In the genomic region with DNA sequence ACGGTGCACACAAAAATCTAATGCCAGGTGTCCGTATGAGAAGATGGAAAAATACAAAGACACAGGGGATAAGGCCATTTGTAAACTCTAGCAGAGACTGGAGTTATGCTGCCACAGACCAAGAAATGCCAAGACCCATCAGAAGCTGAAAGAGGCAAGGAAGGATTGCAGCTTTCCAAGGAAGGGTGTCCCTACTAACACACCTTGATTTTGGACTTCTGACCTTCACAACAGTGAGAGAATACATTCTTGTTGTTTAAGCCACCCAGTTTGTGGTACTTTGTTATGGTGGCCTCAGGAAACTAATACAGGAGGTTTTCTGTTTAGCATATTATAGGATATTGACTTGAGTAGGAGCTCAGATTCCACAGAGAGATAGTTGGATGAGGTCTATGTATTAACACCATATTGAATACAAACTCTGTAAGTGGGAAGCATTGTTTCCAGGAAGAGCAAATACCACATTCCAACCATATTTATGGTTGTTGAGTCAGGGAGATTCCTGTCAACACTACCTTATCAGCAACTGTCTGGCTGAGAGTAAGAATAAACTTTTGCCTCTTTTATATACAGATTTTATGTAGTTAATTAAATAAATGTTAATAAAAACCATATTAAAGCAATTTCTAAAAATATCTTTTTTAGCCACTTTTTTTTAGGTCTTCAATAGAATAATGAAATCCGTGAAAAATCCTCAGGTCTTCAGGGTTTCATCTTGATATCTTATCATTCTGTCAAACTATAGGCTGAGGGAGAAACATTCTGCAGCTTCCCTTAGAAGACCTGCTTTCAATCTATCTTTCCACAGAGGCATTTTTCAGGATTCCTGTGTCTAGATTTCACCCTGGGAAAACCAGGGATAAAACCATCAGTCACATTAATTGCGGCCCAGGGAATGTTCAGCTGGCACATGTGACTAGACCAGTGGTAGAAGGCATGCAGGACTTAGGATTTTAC, we compare ENCODE assay signal across 14 cellular contexts. TPM values are rescaled to one million over a fixed set of nuclear protein-coding genes. Genes with fewer than 3 reads are reported as not detected.
DNase-seq lines count a peak whose midpoint lies in the region; ATAC-seq and TF ChIP-seq lines count a peak whose summit lies in the region.
"Had no signal": no experiment of that assay in that cellular context is flagged by ENCODE, and none has a peak within 500 bp of the region (broad histone marks: within the 10 kb centered on the region; RNA-seq: fewer than 3 reads in every experiment).

No MANE protein-coding gene starts in this region.

- CTCF ChIA-PET in Caco-2 (lab: Charles Lee), result interaction anchor here (0.7 to 1.5 kb wide), 5 partner anchors 13 to 161 kb away, joined by 3 to 4 read pairs (median 3); no protein-coding TSS in a partner anchor

- peak overlapping the region; percentile 37 for H3K4me3 Mint-ChIP-seq in Caco-2 (ENCODE audit: unreplicated experiment)
- H3K4me3 Mint-ChIP-seq: activated CD4-positive, alpha-beta T cell treated with anti-CD3 and anti-CD28 coated beads, Interleukin-2, amount 10 ng/mL, durations not matched to agents 24 days and 14 days had no signal

- DNase-seq in Caco-2 (peak; percentile 49 to 71), LoVo (ENCODE audit: low spot score) (peak; percentile 36), cardiac fibroblast (ENCODE audit: low read depth in 2 of 2) (peak; percentile 67 to 85), lung microvascular endothelial cell (ENCODE audit: low read depth in 2 of 2) (peak; percentile 26 to 65), sciatic nerve (ENCODE audit: low spot score) (no peak), ecto neural progenitor cell (ENCODE audit: low spot score) (no peak), SKM-1 treated with dmso at 0.1 percent for 144 hours (lab: John Stamatoyannopoulos, UW; ENCODE audit: unreplicated experiment) (no peak)
- DNase-seq: activated CD4-positive, alpha-beta T cell treated with anti-CD3 and anti-CD28 coated beads, Interleukin-2, amount 10 ng/mL, durations not matched to agents 24 days and 14 days; heart left ventricle; NCI-H510A treated with DMSO at 0.1 percent for 48 hours; right lobe of liver; upper lobe of left lung had no signal

- intact Hi-C loops in Caco-2 (cut with micrococcal nuclease; ENCODE audit: unreplicated experiment) (loop anchor here (1.0 to 10.0 kb wide), 4 partner anchors 18 to 796 kb away; a partner anchor contains a TSS), sciatic nerve (cut with DNase I) (no loop called here)

- no peaks in the 10 kb centered on the region for H3K36me3 Mint-ChIP-seq in Caco-2 (ENCODE audit: insufficient read depth, unreplicated experiment)

- no peak for TF ChIP-seq CTCF in Caco-2 (IDR thresholded peaks at IDR 0.05; ENCODE audit: insufficient read depth in 1 of 2, low read depth in 1 of 2, low read length in 1 of 2, severe bottlenecking in 1 of 2, unreplicated experiment in 1 of 2)
- no peak for TF ChIP-seq CTCF in cardiac fibroblast (IDR thresholded peaks at IDR 0.05; ENCODE audit: low read depth, low read length)

- H3K27me3 ChIP-seq in Caco-2 (replicated peaks; ENCODE audit: control insufficient read depth, insufficient read depth, low read length), result no peaks in the 10 kb centered on the region
- H3K27me3 ChIP-seq: heart left ventricle, right lobe of liver, upper lobe of left lung had no signal

- no peaks in the 10 kb centered on the region for H3K27me3 Mint-ChIP-seq in Caco-2 (ENCODE audit: insufficient read depth, unreplicated experiment)
- H3K27me3 Mint-ChIP-seq: activated CD4-positive, alpha-beta T cell treated with anti-CD3 and anti-CD28 coated beads, Interleukin-2, amount 10 ng/mL, durations not matched to agents 24 days and 14 days had no signal

- H3K4me3 ChIP-seq in Caco-2 (ENCODE audit: low read depth, low read length) (no peak overlapping the region), cardiac fibroblast (replicated peaks in 1 of 2; ENCODE audit: low read depth in 2 of 2, low read length in 2 of 2) (no peak overlapping the region)
- H3K4me3 ChIP-seq: coronary artery, heart left ventricle, right lobe of liver, upper lobe of left lung had no signal

- peak overlapping the region; percentile 91 for H3K27ac Mint-ChIP-seq in Caco-2 (ENCODE audit: unreplicated experiment)
- H3K27ac Mint-ChIP-seq: activated CD4-positive, alpha-beta T cell treated with anti-CD3 and anti-CD28 coated beads, Interleukin-2, amount 10 ng/mL, durations not matched to agents 24 days and 14 days had no signal

- no peaks in the 10 kb centered on the region for H3K9me3 ChIP-seq in Caco-2
- H3K9me3 ChIP-seq: heart left ventricle, right lobe of liver, upper lobe of left lung had no signal

- no peaks in the 10 kb centered on the region for H3K36me3 ChIP-seq in Caco-2 (ENCODE audit: control insufficient read depth, insufficient read depth, low read length)
- H3K36me3 ChIP-seq: heart left ventricle, right lobe of liver, upper lobe of left lung had no signal

- BruUV-seq in Caco-2 (replicated peaks; lab: Mats Ljungman, UMichigan), result no TSS peak

- H3K4me1 Mint-ChIP-seq in Caco-2 (ENCODE audit: low read depth, unreplicated experiment), result peaks cover 20% of the 10 kb centered on the region
- H3K4me1 Mint-ChIP-seq: activated CD4-positive, alpha-beta T cell treated with anti-CD3 and anti-CD28 coated beads, Interleukin-2, amount 10 ng/mL, durations not matched to agents 24 days and 14 days had no signal

- POLR2A ChIA-PET in Caco-2 (lab: Charles Lee), result interaction anchor here (0.6 to 2.0 kb wide), 2 partner anchors 26 to 35 kb away, joined by 4 to 11 read pairs; a partner anchor contains a TSS

- ATAC-seq in sciatic nerve (no peak), GM18517 (IDR thresholded peaks at IDR 0.05; ENCODE audit: unreplicated experiment) (no peak)
- ATAC-seq: heart left ventricle had no signal

- peaks cover 21% of the 10 kb centered on the region for H3K4me1 ChIP-seq in Caco-2
- H3K4me1 ChIP-seq: right lobe of liver, upper lobe of left lung had no signal

- H3K9me3 Mint-ChIP-seq in Caco-2 (ENCODE audit: unreplicated experiment), result peaks cover 16% of the 10 kb centered on the region
- H3K9me3 Mint-ChIP-seq: activated CD4-positive, alpha-beta T cell treated with anti-CD3 and anti-CD28 coated beads, Interleukin-2, amount 10 ng/mL, durations not matched to agents 24 days and 14 days had no signal

RNA-seq across cellular contexts. Expression of a gene that starts 35.4 kb away (rescaled TPM):
- total RNA-seq in Caco-2 (2022) (42.8 and 44.6 TPM in 2 replicates), lung microvascular endothelial cell (1.4 and 5.7 TPM in 2 replicates), sciatic nerve (37.8 TPM)
- total RNA-seq: activated CD4-positive, alpha-beta T cell treated with anti-CD3 and anti-CD28 coated beads, Interleukin-2, amount 10 ng/mL, durations not matched to agents 24 days and 14 days had no signal

Comparison
In these comparisons a context has a peak if more than half of its experiments do, and no peak if none do; other contexts are left out.
1. DNase-seq: peak in Caco-2 (2 of 2), LoVo (single experiment), cardiac fibroblast (2 of 2) and lung microvascular endothelial cell (2 of 2); none in sciatic nerve (single experiment), ecto neural progenitor cell (single experiment) and SKM-1 treated with dmso at 0.1 percent for 144 hours (single experiment).